In the genomic region with DNA sequence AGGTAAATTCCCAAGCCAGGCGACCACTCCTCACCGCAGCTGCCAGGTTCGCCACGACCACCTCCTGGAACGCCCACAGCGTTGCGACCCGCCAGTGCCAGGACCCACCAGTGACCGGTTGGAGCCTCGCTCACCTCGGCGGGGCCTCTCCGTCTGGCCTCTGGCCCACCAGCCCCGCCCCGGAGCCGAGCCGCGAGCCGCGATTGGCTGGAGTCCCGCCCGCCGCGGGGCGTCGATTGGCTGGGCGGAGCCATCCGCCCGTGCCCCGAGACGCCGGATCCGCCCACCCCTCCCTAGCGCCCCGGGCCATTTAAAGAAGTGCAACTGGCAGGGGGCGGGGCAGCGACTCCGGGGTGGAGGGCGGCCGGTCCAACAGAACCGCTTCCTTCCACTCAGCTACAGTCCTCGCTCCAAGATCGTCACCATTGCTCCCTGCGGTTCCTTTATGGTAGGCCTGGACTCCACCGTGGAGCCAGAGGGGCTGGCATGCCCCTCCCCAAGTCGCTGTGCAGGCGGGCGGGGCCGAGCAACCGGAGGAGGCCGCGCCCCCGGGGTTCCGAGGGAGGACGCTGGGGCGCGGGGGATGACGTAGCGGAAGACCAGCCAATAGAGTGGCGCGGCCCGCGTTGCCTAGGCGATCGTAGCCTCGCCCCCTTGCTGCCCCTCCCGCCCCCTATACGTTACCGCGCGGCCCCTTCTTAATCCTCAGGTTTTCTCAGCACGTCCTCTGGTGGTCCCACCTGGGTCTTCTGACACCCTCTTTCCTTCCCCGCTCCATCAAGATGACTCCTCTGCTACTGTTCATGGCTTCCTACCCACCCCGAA, we compare ENCODE assay signal across 8 cellular contexts. TPM values are rescaled to one million over a fixed set of nuclear protein-coding genes. Genes with fewer than 3 reads are reported as not detected.
DNase-seq lines count a peak whose midpoint lies in the region; ATAC-seq and TF ChIP-seq lines count a peak whose summit lies in the region.

A gene with protein sequence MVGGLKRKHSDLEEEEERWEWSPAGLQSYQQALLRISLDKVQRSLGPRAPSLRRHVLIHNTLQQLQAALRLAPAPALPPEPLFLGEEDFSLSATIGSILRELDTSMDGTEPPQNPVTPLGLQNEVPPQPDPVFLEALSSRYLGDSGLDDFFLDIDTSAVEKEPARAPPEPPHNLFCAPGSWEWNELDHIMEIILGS (minus strand): TSS at position 155 of the 825 bp plus-strand sequence. CDS start 2,255 bp downstream, outside the sequence.

- H3K27me3 ChIP-seq in ovary = no peaks in the 10 kb centered on the region
- H3K27me3 ChIP-seq in thymus (ENCODE audit: control insufficient read depth, insufficient read depth) = no peaks in the 10 kb centered on the region

- H3K27ac Mint-ChIP-seq in activated naive CD4-positive, alpha-beta T cell treated with anti-CD3 and anti-CD28 coated beads, Interleukin-2, amount 50 U/mL, for 72 hours = peak within 1 kb of the TSS; percentile 89 to 98

- H3K27ac ChIP-seq in ovary (peak within 1 kb of the TSS; percentile 86 to 91), thymus (ENCODE audit: low read depth) (peak within 1 kb of the TSS; percentile 89)

- H3K9me3 Mint-ChIP-seq in activated naive CD4-positive, alpha-beta T cell treated with anti-CD3 and anti-CD28 coated beads, Interleukin-2, amount 50 U/mL, for 72 hours = no peaks in the 10 kb centered on the region

- TF ChIP-seq EP300 in ovary (IDR thresholded peaks at IDR 0.05) = peak; percentile 81

- TF ChIP-seq CTCF in ovary (IDR thresholded peaks at IDR 0.05) = peak in 2 of 3 donors; percentile 1 to 19

- ATAC-seq in HG02610 (IDR thresholded peaks at IDR 0.05; ENCODE audit: unreplicated experiment) = peak; percentile 62
- ATAC-seq in SK-N-SH treated with all-trans-retinoic acid at 6 μM for 48 hours = peak; percentile 82
- ATAC-seq in activated naive CD4-positive, alpha-beta T cell treated with anti-CD3 and anti-CD28 coated beads, Interleukin-2, amount 50 U/mL, for 72 hours = peak; percentile 78 to 82

- H3K36me3 ChIP-seq in ovary (no peaks in the 10 kb centered on the region), thymus (ENCODE audit: control insufficient read depth, insufficient read depth) (peaks cover 19% of the 10 kb centered on the region)

- TF ChIP-seq POLR2A in GM10847 (IDR thresholded peaks at IDR 0.05; ENCODE audit: extremely low read depth, insufficient read length) (peak; percentile 79), ovary (IDR thresholded peaks at IDR 0.05) (peak; percentile 98)

- H3K4me3 ChIP-seq in ovary = peak within 1 kb of the TSS; percentile 98
- H3K4me3 ChIP-seq in thymus (ENCODE audit: low read length) = peak within 1 kb of the TSS; percentile 75

- H3K4me1 ChIP-seq in ovary (ENCODE audit: insufficient read depth) (peaks cover 2% of the 10 kb centered on the region), thymus (ENCODE audit: control insufficient read depth, insufficient read depth, low read length) (peaks cover 8% of the 10 kb centered on the region)

- intact Hi-C loops in ovary (cut with DNase I) = no loop called here

- peak; percentile 97 for DNase-seq in NCI-H1092 treated with DMSO at 0.1 percent for 48 hours (lab: John Stamatoyannopoulos, UW)
- DNase-seq in activated naive CD4-positive, alpha-beta T cell treated with anti-CD3 and anti-CD28 coated beads, Interleukin-2, amount 50 U/mL, for 72 hours (ENCODE audit: low spot score in 2 of 2) = peak; percentile 97 to 98
- peak; percentile 96 for DNase-seq in glomerular visceral epithelial cell (ENCODE audit: extremely low spot score)
- DNase-seq in ovary = peak; percentile 98 to 99 (median 99)

- 0% methylated on average over 42 to 74 of the region's 74 CpGs for WGBS in ovary, 3 donors
- WGBS in thymus = under 1% methylated on average over 74 of the region's 74 CpGs

- peaks cover 12 to 15% of the 10 kb centered on the region in 2 donors for H3K36me3 Mint-ChIP-seq in activated naive CD4-positive, alpha-beta T cell treated with anti-CD3 and anti-CD28 coated beads, Interleukin-2, amount 50 U/mL, for 72 hours

- no peaks in the 10 kb centered on the region for H3K9me3 ChIP-seq in ovary
- H3K9me3 ChIP-seq in thymus (ENCODE audit: control insufficient read depth) = no peaks in the 10 kb centered on the region

TF ChIP-seq in SK-N-SH treated with all-trans-retinoic acid at 6 μM for 48 hours, 23 proteins besides CTCF, POLR2A, EP300 and RAD21:
- TF ChIP-seq TCF4 (CRISPR knock-in tag; IDR thresholded peaks at IDR 0.05; ENCODE audit: borderline replicate concordance) = no peak
- TF ChIP-seq GLIS3 (CRISPR knock-in tag; IDR thresholded peaks at IDR 0.05) = no peak; the same call in 1 of the 2 replicates
- no peak for TF ChIP-seq BACH2 (CRISPR knock-in tag; IDR thresholded peaks at IDR 0.05; ENCODE audit: borderline replicate concordance)
- no peak for TF ChIP-seq RARB (CRISPR knock-in tag; IDR thresholded peaks at IDR 0.05)
- no peak for TF ChIP-seq ZFP30 (CRISPR knock-in tag; IDR thresholded peaks at IDR 0.05)
- TF ChIP-seq, protein P1, sequence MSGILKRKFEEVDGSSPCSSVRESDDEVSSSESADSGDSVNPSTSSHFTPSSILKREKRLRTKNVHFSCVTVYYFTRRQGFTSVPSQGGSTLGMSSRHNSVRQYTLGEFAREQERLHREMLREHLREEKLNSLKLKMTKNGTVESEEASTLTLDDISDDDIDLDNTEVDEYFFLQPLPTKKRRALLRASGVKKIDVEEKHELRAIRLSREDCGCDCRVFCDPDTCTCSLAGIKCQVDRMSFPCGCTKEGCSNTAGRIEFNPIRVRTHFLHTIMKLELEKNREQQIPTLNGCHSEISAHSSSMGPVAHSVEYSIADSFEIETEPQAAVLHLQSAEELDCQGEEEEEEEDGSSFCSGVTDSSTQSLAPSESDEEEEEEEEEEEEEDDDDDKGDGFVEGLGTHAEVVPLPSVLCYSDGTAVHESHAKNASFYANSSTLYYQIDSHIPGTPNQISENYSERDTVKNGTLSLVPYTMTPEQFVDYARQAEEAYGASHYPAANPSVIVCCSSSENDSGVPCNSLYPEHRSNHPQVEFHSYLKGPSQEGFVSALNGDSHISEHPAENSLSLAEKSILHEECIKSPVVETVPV (CRISPR knock-in tag; IDR thresholded peaks at IDR 0.05) = no peak
- TF ChIP-seq ZNF565 (CRISPR knock-in tag; conservative IDR thresholded peaks at IDR 0.05; ENCODE audit: low read depth) = no peak
- TF ChIP-seq, protein P2, sequence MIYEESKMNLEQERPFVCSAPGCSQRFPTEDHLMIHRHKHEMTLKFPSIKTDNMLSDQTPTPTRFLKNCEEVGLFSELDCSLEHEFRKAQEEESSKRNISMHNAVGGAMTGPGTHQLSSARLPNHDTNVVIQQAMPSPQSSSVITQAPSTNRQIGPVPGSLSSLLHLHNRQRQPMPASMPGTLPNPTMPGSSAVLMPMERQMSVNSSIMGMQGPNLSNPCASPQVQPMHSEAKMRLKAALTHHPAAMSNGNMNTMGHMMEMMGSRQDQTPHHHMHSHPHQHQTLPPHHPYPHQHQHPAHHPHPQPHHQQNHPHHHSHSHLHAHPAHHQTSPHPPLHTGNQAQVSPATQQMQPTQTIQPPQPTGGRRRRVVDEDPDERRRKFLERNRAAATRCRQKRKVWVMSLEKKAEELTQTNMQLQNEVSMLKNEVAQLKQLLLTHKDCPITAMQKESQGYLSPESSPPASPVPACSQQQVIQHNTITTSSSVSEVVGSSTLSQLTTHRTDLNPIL (CRISPR knock-in tag; IDR thresholded peaks at IDR 0.05; ENCODE audit: low read depth) = no peak
- no peak for TF ChIP-seq SNAI2 (CRISPR knock-in tag; IDR thresholded peaks at IDR 0.05)
- TF ChIP-seq ISL1 (CRISPR knock-in tag; IDR thresholded peaks at IDR 0.05) = no peak
- no peak for TF ChIP-seq ZNF8 (CRISPR knock-in tag; IDR thresholded peaks at IDR 0.05)

RNA-seq across cellular contexts. Expression of the gene that starts here (rescaled TPM):
- 10 to 100 TPM; 14.3 to 23.4 TPM for total RNA-seq in activated naive CD4-positive, alpha-beta T cell treated with anti-CD3 and anti-CD28 coated beads, Interleukin-2, amount 50 U/mL, for 72 hours
- 10 to 100 TPM; 19.6 to 55.0 (median 39.2) TPM for total RNA-seq in ovary
- 10 to 100 TPM; 17.3 to 19.9 TPM for polyA plus RNA-seq in ovary
- polyA plus RNA-seq in thymus = 35.2 TPM

Comparison
In these comparisons a context has a peak if more than half of its experiments do, and no peak if none do; other contexts are left out.
1. Peak in every context shown above with its lines: DNase-seq, ATAC-seq, H3K4me3 ChIP-seq and H3K27ac ChIP-seq.